ENCODE assay signal across 10 cellular contexts in the genomic region with DNA sequence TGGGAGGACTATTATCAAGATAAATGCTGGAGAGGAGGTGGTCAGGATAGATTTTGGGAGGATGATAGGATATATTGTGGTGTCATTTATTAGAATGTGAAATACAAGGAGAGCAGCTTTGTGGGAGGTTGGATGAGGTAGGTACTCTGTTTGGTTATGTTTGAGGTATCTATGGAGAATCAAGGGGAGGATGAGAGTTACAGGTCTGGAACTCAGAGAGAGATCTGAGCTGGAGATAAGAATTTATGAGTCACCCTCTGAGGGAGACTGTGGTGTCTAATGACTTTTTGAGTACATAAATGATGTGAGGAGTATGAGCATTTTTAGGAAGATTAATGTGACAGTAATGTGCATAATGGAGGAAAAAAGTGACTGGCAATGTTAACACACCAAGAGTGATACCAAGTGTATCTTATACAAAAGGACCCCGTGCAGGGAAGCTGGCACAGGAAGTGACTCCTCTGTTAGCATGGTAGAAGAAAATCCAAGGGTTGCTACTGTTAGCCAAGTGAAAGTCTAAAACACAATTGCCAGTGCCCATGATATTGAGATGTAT. TPM values are rescaled to one million over a fixed set of nuclear protein-coding genes. Genes with fewer than 3 reads are reported as not detected.
DNase-seq lines count a peak whose midpoint lies in the region; ATAC-seq, FAIRE-seq and TF ChIP-seq lines count a peak whose summit lies in the region.
"Had no signal": no experiment of that assay in that cellular context is flagged by ENCODE, and none has a peak within 500 bp of the region (broad histone marks: within the 10 kb centered on the region; RNA-seq: fewer than 3 reads in every experiment).

No MANE protein-coding gene starts in this region.

- intact Hi-C loops in activated CD8-positive, alpha-beta T cell treated with anti-CD3 and anti-CD28 coated beads for 36 hours (cut with micrococcal nuclease) = no loop called here
- intact Hi-C loops in pancreas (cut with DNase I) = no loop called here

- POLR2A ChIA-PET in activated CD8-positive, alpha-beta T cell treated with anti-CD3 and anti-CD28 coated beads for 36 hours (lab: Charles Lee) = no interaction called here

- no peaks in the 10 kb centered on the region for H3K27me3 Mint-ChIP-seq in activated CD8-positive, alpha-beta T cell treated with anti-CD3 and anti-CD28 coated beads for 36 hours
- H3K27me3 Mint-ChIP-seq: CD4-positive, alpha-beta memory T cell had no signal

- no peak for FAIRE-seq in pancreas (lab: Jason Lieb, UNC)

- 23 to 28% methylated on average over 1 of the region's 1 CpG for WGBS in pancreas, 2 donors

- H3K27ac ChIP-seq in pancreas = no peak overlapping the region
- H3K27ac ChIP-seq: VCaP had no signal

- ATAC-seq in HG03175 (IDR thresholded peaks at IDR 0.05; ENCODE audit: unreplicated experiment) (peak; percentile 59), pancreas (peak in 3 of 4 donors; percentile 63 to 77 (median 73))
- peak; percentile 93 for ATAC-seq in activated CD8-positive, alpha-beta T cell treated with anti-CD3 and anti-CD28 coated beads for 36 hours

- no peak overlapping the region for H3K27ac Mint-ChIP-seq in activated CD8-positive, alpha-beta T cell treated with anti-CD3 and anti-CD28 coated beads for 36 hours
- H3K27ac Mint-ChIP-seq: CD4-positive, alpha-beta memory T cell had no signal

- H3K4me1 ChIP-seq in pancreas = peaks cover 0 to 7% (median 0%) of the 10 kb centered on the region in 3 donors

- H3K4me3 Mint-ChIP-seq in activated CD8-positive, alpha-beta T cell treated with anti-CD3 and anti-CD28 coated beads for 36 hours = no peak overlapping the region
- H3K4me3 Mint-ChIP-seq: CD4-positive, alpha-beta memory T cell had no signal

- DNase-seq in activated CD4-positive, alpha-beta T cell treated with anti-CD3 and anti-CD28 coated beads for 48 hours = peak; percentile 24
- DNase-seq in activated CD4-positive, alpha-beta T cell treated with anti-CD3 and anti-CD28 coated beads, Interleukin-2, amount 50 U/mL, for 4 hours = no peak
- DNase-seq in activated CD8-positive, alpha-beta T cell treated with anti-CD3 and anti-CD28 coated beads for 36 hours = peak; percentile 25
- DNase-seq in pancreas (no peak), NCI-H146 treated with DMSO at 0.1 percent for 48 hours (lab: John Stamatoyannopoulos, UW; ENCODE audit: unreplicated experiment) (no peak), MV-4-11 (lab: John Stamatoyannopoulos, UW) (no peak)
- DNase-seq in effector CD4-positive, alpha-beta T cell = no peak

- H3K9me3 ChIP-seq in pancreas = no peaks in the 10 kb centered on the region

- no peaks in the 10 kb centered on the region for H3K36me3 Mint-ChIP-seq in activated CD8-positive, alpha-beta T cell treated with anti-CD3 and anti-CD28 coated beads for 36 hours (ENCODE audit: low read depth)
- H3K36me3 Mint-ChIP-seq: CD4-positive, alpha-beta memory T cell had no signal

- H3K4me3 ChIP-seq in pancreas = no peak overlapping the region

- H3K9me3 Mint-ChIP-seq in activated CD8-positive, alpha-beta T cell treated with anti-CD3 and anti-CD28 coated beads for 36 hours = no peaks in the 10 kb centered on the region
- H3K9me3 Mint-ChIP-seq: CD4-positive, alpha-beta memory T cell had no signal

- CTCF ChIA-PET in activated CD8-positive, alpha-beta T cell treated with anti-CD3 and anti-CD28 coated beads for 36 hours (lab: Charles Lee) = no interaction called here

- H3K36me3 ChIP-seq in pancreas = no peaks in the 10 kb centered on the region

- no peak for TF ChIP-seq CTCF in activated CD8-positive, alpha-beta T cell treated with anti-CD3 and anti-CD28 coated beads for 36 hours (IDR thresholded peaks at IDR 0.05)
- TF ChIP-seq CTCF in pancreas (IDR thresholded peaks at IDR 0.05) = no peak

- no peaks in the 10 kb centered on the region for H3K4me1 Mint-ChIP-seq in activated CD8-positive, alpha-beta T cell treated with anti-CD3 and anti-CD28 coated beads for 36 hours (ENCODE audit: low read depth)
- H3K4me1 Mint-ChIP-seq: CD4-positive, alpha-beta memory T cell had no signal

- no peaks in the 10 kb centered on the region for H3K27me3 ChIP-seq in pancreas

RNA-seq across cellular contexts. Expression of a gene that starts 48.2 kb away (rescaled TPM):
- total RNA-seq in activated CD8-positive, alpha-beta T cell treated with anti-CD3 and anti-CD28 coated beads for 36 hours = 10 to 100 TPM; 14.4 to 15.9 TPM
- 10 to 100 TPM; 15.9 to 29.1 (median 22.5) TPM for total RNA-seq in pancreas
- polyA plus RNA-seq in pancreas = 10 to 100 TPM in 1 of 2 donors, 1 to 10 TPM in 1; 5.2 to 14.7 TPM

Comparison
In these comparisons a context has a peak if more than half of its experiments do, and no peak if none do; other contexts are left out.
1. DNase-seq: peak in activated CD4-positive, alpha-beta T cell treated with anti-CD3 and anti-CD28 coated beads for 48 hours (single experiment) and activated CD8-positive, alpha-beta T cell treated with anti-CD3 and anti-CD28 coated beads for 36 hours (single experiment); none in activated CD4-positive, alpha-beta T cell treated with anti-CD3 and anti-CD28 coated beads, Interleukin-2, amount 50 U/mL, for 4 hours (0 of 2), pancreas (0 of 6), NCI-H146 treated with DMSO at 0.1 percent for 48 hours (single experiment), effector CD4-positive, alpha-beta T cell (single experiment) and MV-4-11 (single experiment).
2. Peak in every context shown above with its lines, with median percentiles within 50 percentile points of each other: ATAC-seq.